8 cellular contexts compared by ENCODE assay signal in genomic region chr21:42337830-42338729, GRCh38. TPM values are rescaled to one million over a fixed set of nuclear protein-coding genes. Genes with fewer than 3 reads are reported as not detected.
DNase-seq lines count a peak whose midpoint lies in the region; ATAC-seq and TF ChIP-seq lines count a peak whose summit lies in the region.

No MANE protein-coding gene starts in this region.

- peaks cover 6% of the 10 kb centered on the region for H3K4me1 ChIP-seq in effector memory CD4-positive, alpha-beta T cell (ENCODE audit: control insufficient read depth, insufficient read depth, low read length, poor library complexity, severe bottlenecking)
- H3K4me1 ChIP-seq in mesendoderm (ENCODE audit: control insufficient read depth, low read depth, low read length) = no peaks in the 10 kb centered on the region

- H3K27ac Mint-ChIP-seq in activated CD8-positive, alpha-beta T cell treated with anti-CD3 and anti-CD28 coated beads for 36 hours = peak overlapping the region; percentile 63

- no peak overlapping the region for H3K4me3 Mint-ChIP-seq in activated CD8-positive, alpha-beta T cell treated with anti-CD3 and anti-CD28 coated beads for 36 hours

- peak; percentile 56 for TF ChIP-seq CTCF in AG09319 (IDR thresholded peaks at IDR 0.05; ENCODE audit: low read depth, low read length)
- peak; percentile 91 for TF ChIP-seq CTCF in activated CD8-positive, alpha-beta T cell treated with anti-CD3 and anti-CD28 coated beads for 36 hours (IDR thresholded peaks at IDR 0.05)

- H3K36me3 Mint-ChIP-seq in activated CD8-positive, alpha-beta T cell treated with anti-CD3 and anti-CD28 coated beads for 36 hours (ENCODE audit: low read depth) = no peaks in the 10 kb centered on the region

- H2BK5ac ChIP-seq in mesendoderm (ENCODE audit: low read length) = no peak overlapping the region

- no peak overlapping the region for H2AK5ac ChIP-seq in mesendoderm (ENCODE audit: low read length)

- CTCF ChIA-PET in HEK293T (lab: Yijun Ruan, JAX) = interaction anchor here (1.0 kb wide), 1 partner anchor 106 kb away, joined by 3 read pairs; no protein-coding TSS in a partner anchor
- CTCF ChIA-PET in activated CD8-positive, alpha-beta T cell treated with anti-CD3 and anti-CD28 coated beads for 36 hours (lab: Charles Lee) = interaction anchor here (0.6 to 5.9 kb wide), 39 partner anchors 9 to 221 kb away, joined by 3 to 47 read pairs (median 5); partner anchors contain the start of genes RSPH1, TFF1 and UBASH3A

- H2BK15ac ChIP-seq in mesendoderm (replicated peaks; ENCODE audit: low read depth) = no peak overlapping the region

- H3K4me3 ChIP-seq in effector memory CD4-positive, alpha-beta T cell (ENCODE audit: insufficient read depth, low read depth, low read length, poor library complexity, severe bottlenecking) = no peak overlapping the region
- H3K4me3 ChIP-seq in mesendoderm (ENCODE audit: low read length) = no peak overlapping the region

- no peaks in the 10 kb centered on the region for H3K9me3 ChIP-seq in effector memory CD4-positive, alpha-beta T cell (ENCODE audit: control insufficient read depth, low read length)

- peak; percentile 99 for ATAC-seq in activated CD8-positive, alpha-beta T cell treated with anti-CD3 and anti-CD28 coated beads for 36 hours
- no peak for ATAC-seq in HG03025 (IDR thresholded peaks at IDR 0.05; ENCODE audit: low FRiP score, unreplicated experiment)

- intact Hi-C loops in activated CD8-positive, alpha-beta T cell treated with anti-CD3 and anti-CD28 coated beads for 36 hours (cut with micrococcal nuclease) = loop anchor here (5.0 kb wide), 1 partner anchor 109 kb away; no protein-coding TSS in a partner anchor

- no peak overlapping the region for H4K8ac ChIP-seq in mesendoderm (ENCODE audit: low read depth, low read length)

- H3K4ac ChIP-seq in mesendoderm (ENCODE audit: low read depth, low read length) = no peak overlapping the region

- WGBS in mesendoderm (ENCODE audit: extremely low coverage, insufficient coverage, low lambda C conversion rate) = no CpG with 5 or more reads among the region's 23 CpGs

- peaks cover 17% of the 10 kb centered on the region for H3K4me1 Mint-ChIP-seq in activated CD8-positive, alpha-beta T cell treated with anti-CD3 and anti-CD28 coated beads for 36 hours (ENCODE audit: low read depth)

- no peak overlapping the region for H3K4me2 ChIP-seq in mesendoderm (ENCODE audit: low read length)

- POLR2A ChIA-PET in HEK293T (lab: Yijun Ruan, JAX) = no interaction called here
- POLR2A ChIA-PET in activated CD8-positive, alpha-beta T cell treated with anti-CD3 and anti-CD28 coated beads for 36 hours (lab: Charles Lee) = interaction anchor here (0.8 to 1.8 kb wide), 8 partner anchors 29 to 111 kb away, joined by 3 to 6 read pairs (median 4); partner anchors contain the start of genes TFF1 and UBASH3A

- no peak overlapping the region for H3K18ac ChIP-seq in mesendoderm (ENCODE audit: low read length)

- DNase-seq in AG09319 (ENCODE audit: extremely low read depth, low read depth) = peak; percentile 4
- DNase-seq in HEK293T (ENCODE audit: extremely low spot score) = peak; percentile 67
- peak; percentile 93 for DNase-seq in NCI-H748 (lab: John Stamatoyannopoulos, UW; ENCODE audit: unreplicated experiment)
- DNase-seq in activated CD8-positive, alpha-beta T cell treated with anti-CD3 and anti-CD28 coated beads for 36 hours = peak; percentile 94
- DNase-seq in effector memory CD4-positive, alpha-beta T cell = peak; percentile 58 to 73 (median 70)
- peak; percentile 80 for DNase-seq in mesendoderm
- DNase-seq in stimulated activated CD8-positive, alpha-beta memory T cell treated with anti-CD3 and anti-CD28 coated beads, Interleukin-2, amount 100 ng/mL, for 48 hours (ENCODE audit: low read depth in 2 of 2) = peak; percentile 63 to 74

- no peak overlapping the region for H2BK120ac ChIP-seq in mesendoderm (ENCODE audit: low read depth, low read length)

- H3K56ac ChIP-seq in mesendoderm (ENCODE audit: low read length) = no peak overlapping the region

- H3K9me3 Mint-ChIP-seq in activated CD8-positive, alpha-beta T cell treated with anti-CD3 and anti-CD28 coated beads for 36 hours = peaks cover 1% of the 10 kb centered on the region

- H4K5ac ChIP-seq in mesendoderm (ENCODE audit: low read length) = no peak overlapping the region

- no peak overlapping the region for H3K27ac ChIP-seq in effector memory CD4-positive, alpha-beta T cell (ENCODE audit: insufficient read depth, low read length, poor library complexity, severe bottlenecking)
- H3K27ac ChIP-seq in mesendoderm (ENCODE audit: low read depth, low read length) = no peak overlapping the region

- no peaks in the 10 kb centered on the region for H3K79me2 ChIP-seq in mesendoderm (ENCODE audit: control insufficient read depth, insufficient read depth, low read length)

- H3K9ac ChIP-seq in mesendoderm (ENCODE audit: low read length) = no peak overlapping the region

- no peaks in the 10 kb centered on the region for H3K27me3 ChIP-seq in effector memory CD4-positive, alpha-beta T cell (replicated peaks; ENCODE audit: control insufficient read depth, insufficient read depth, low read length, poor library complexity, severe bottlenecking)
- no peaks in the 10 kb centered on the region for H3K27me3 ChIP-seq in mesendoderm (ENCODE audit: insufficient read depth, low read length, poor library complexity)

- no peaks in the 10 kb centered on the region for H3K27me3 Mint-ChIP-seq in activated CD8-positive, alpha-beta T cell treated with anti-CD3 and anti-CD28 coated beads for 36 hours

- no peaks in the 10 kb centered on the region for H3K36me3 ChIP-seq in effector memory CD4-positive, alpha-beta T cell (ENCODE audit: control insufficient read depth, insufficient read depth, low read length)
- no peaks in the 10 kb centered on the region for H3K36me3 ChIP-seq in mesendoderm (ENCODE audit: control insufficient read depth, insufficient read depth, low read length)

- H3K23ac ChIP-seq in mesendoderm (ENCODE audit: low read length) = no peak overlapping the region

- no peaks in the 10 kb centered on the region for H3K79me1 ChIP-seq in mesendoderm (ENCODE audit: low read length)

TF ChIP-seq in HEK293T, 16 proteins besides CTCF, POLR2A, EP300 and RAD21:
- TF ChIP-seq LEF1 (IDR thresholded peaks at IDR 0.05; ENCODE audit: borderline replicate concordance) (no peak), FOXA1 (IDR thresholded peaks at IDR 0.05) (no peak), FOXM1 (IDR thresholded peaks at IDR 0.05; ENCODE audit: borderline replicate concordance) (no peak), ARNT (IDR thresholded peaks at IDR 0.05) (no peak), FOXK2 (IDR thresholded peaks at IDR 0.05) (no peak), PKNOX1 (IDR thresholded peaks at IDR 0.05) (no peak), TARDBP (IDR thresholded peaks at IDR 0.05) (no peak), HDGF (IDR thresholded peaks at IDR 0.05; ENCODE audit: borderline replicate concordance) (no peak), SP1 (IDR thresholded peaks at IDR 0.05) (no peak), ZNF384 (IDR thresholded peaks at IDR 0.05) (no peak), L3MBTL2 (conservative IDR thresholded peaks at IDR 0.05) (no peak), NFRKB (IDR thresholded peaks at IDR 0.05) (no peak), SUZ12 (IDR thresholded peaks at IDR 0.05) (no peak), CTBP1 (IDR thresholded peaks at IDR 0.05; ENCODE audit: borderline replicate concordance) (no peak), ELF4 (IDR thresholded peaks at IDR 0.05) (no peak)

RNA-seq across cellular contexts. Expression of gene TFF2, which starts 12.7 kb away (rescaled TPM):
- total RNA-seq in activated CD8-positive, alpha-beta T cell treated with anti-CD3 and anti-CD28 coated beads for 36 hours = not detected
- not detected for polyA plus RNA-seq in mesendoderm (2013, experiment 1 of 2)
- 0.06 TPM for polyA plus RNA-seq in mesendoderm (2013, experiment 2 of 2)

RNA-seq across cellular contexts. Expression of gene TFF3, which starts 22.9 kb away (rescaled TPM):
- not detected for total RNA-seq in activated CD8-positive, alpha-beta T cell treated with anti-CD3 and anti-CD28 coated beads for 36 hours
- polyA plus RNA-seq in mesendoderm (2013, experiment 1 of 2) = 1.2 TPM
- 0.78 TPM for polyA plus RNA-seq in mesendoderm (2013, experiment 2 of 2)

RNA-seq across cellular contexts. Expression of gene TFF1, which starts 28.3 kb away (rescaled TPM):
- 1 to 10 TPM in 1 of 2 experiments, not detected in 1; 1.1 TPM for total RNA-seq in activated CD8-positive, alpha-beta T cell treated with anti-CD3 and anti-CD28 coated beads for 36 hours
- not detected for polyA plus RNA-seq in mesendoderm (2013, experiment 1 of 2)
- polyA plus RNA-seq in mesendoderm (2013, experiment 2 of 2) = not detected

RNA-seq across cellular contexts. Expression of gene TMPRSS3, which starts 57.8 kb away (rescaled TPM):
- total RNA-seq in activated CD8-positive, alpha-beta T cell treated with anti-CD3 and anti-CD28 coated beads for 36 hours = 100 to 1,000 TPM; 123 to 134 TPM
- 0.01 TPM for polyA plus RNA-seq in mesendoderm (2013, experiment 1 of 2)
- polyA plus RNA-seq in mesendoderm (2013, experiment 2 of 2) = 0.03 TPM

Comparison
In these comparisons a context has a peak if more than half of its experiments do, and no peak if none do; other contexts are left out.
1. DNase-seq: peak in every context shown above with its lines; median percentile 94 in activated CD8-positive, alpha-beta T cell treated with anti-CD3 and anti-CD28 coated beads for 36 hours; 93 in NCI-H748; 80 in mesendoderm; 70 in effector memory CD4-positive, alpha-beta T cell; 68 in stimulated activated CD8-positive, alpha-beta memory T cell treated with anti-CD3 and anti-CD28 coated beads, Interleukin-2, amount 100 ng/mL, for 48 hours; 67 in HEK293T; 4 in AG09319.